In genomic region chr1:156214024-156214748, GRCh38 we compare ENCODE assay signal across 8 cellular contexts. TPM values are rescaled to one million over a fixed set of nuclear protein-coding genes. Genes with fewer than 3 reads are reported as not detected.
DNase-seq lines count a peak whose midpoint lies in the region; ATAC-seq and TF ChIP-seq lines count a peak whose summit lies in the region.

No MANE protein-coding gene starts in this region.

- H3K9me3 ChIP-seq in OCI-LY7 (ENCODE audit: low read length) (no peaks in the 10 kb centered on the region), neutrophil (no peaks in the 10 kb centered on the region)

- no peaks in the 10 kb centered on the region for H3K27me3 ChIP-seq in neutrophil

- intact Hi-C loops in OCI-LY7 (cut with micrococcal nuclease; ENCODE audit: unreplicated experiment), result loop anchor here (5.0 kb wide), 1 partner anchor 122 kb away; no protein-coding TSS in a partner anchor
- intact Hi-C loops in sciatic nerve (cut with DNase I), result no loop called here

- no peaks in the 10 kb centered on the region for H3K9me2 ChIP-seq in OCI-LY7 (ENCODE audit: insufficient read depth, low read length)

- H3K27ac ChIP-seq in OCI-LY7 (ENCODE audit: low read depth, low read length, poor library complexity, severe bottlenecking), result no peak overlapping the region
- peak overlapping the region in 1 of 2 donors; percentile 98 for H3K27ac ChIP-seq in coronary artery
- peak overlapping the region; percentile 94 for H3K27ac ChIP-seq in neutrophil

- no TSS peak for BruUV-seq in OCI-LY7 (replicated peaks; lab: Mats Ljungman, UMichigan)

- H3K4me1 ChIP-seq in OCI-LY7 (ENCODE audit: insufficient read depth, low read length, poor library complexity, severe bottlenecking) (peaks cover 16% of the 10 kb centered on the region), neutrophil (ENCODE audit: control insufficient read depth in 1 of 2, insufficient read depth in 1 of 2, low read depth in 1 of 2, low read length in 1 of 2) (peaks cover 57 to 64% of the 10 kb centered on the region in 2 experiments)

- no peak for ATAC-seq in GM21447 (IDR thresholded peaks at IDR 0.05; ENCODE audit: unreplicated experiment)
- ATAC-seq in sciatic nerve, result no peak

- H3K36me3 ChIP-seq in OCI-LY7 (ENCODE audit: insufficient read depth, low read length), result peaks cover 50% of the 10 kb centered on the region
- H3K36me3 ChIP-seq in neutrophil, result peaks cover 37% of the 10 kb centered on the region

- H3K4me3 ChIP-seq in OCI-LY7 (ENCODE audit: low read depth, low read length, poor library complexity, severe bottlenecking) (peak overlapping the region; percentile 78), coronary artery (peak overlapping the region; percentile 90), neutrophil (ENCODE audit: low read depth in 1 of 2, low read length in 1 of 2) (peak overlapping the region; percentile 85)

- no peaks in the 10 kb centered on the region for H4K20me1 ChIP-seq in OCI-LY7 (ENCODE audit: insufficient read depth, low read length)

- in situ Hi-C loops in GM13977 (cut with MboI; ENCODE audit: low pct_unique_long_range_greater_than_20kb, low sequenced_read_pairs, unreplicated experiment), result no loop called here

- POLR2A ChIA-PET in OCI-LY7 (lab: Charles Lee), result interaction anchor here (0.5 to 2.9 kb wide), 4 partner anchors 11 to 62 kb away, joined by 3 to 18 read pairs (median 10); no protein-coding TSS in a partner anchor

- DNase-seq in ELF-1 (ENCODE audit: low read depth, low spot score), result peak; percentile 33
- DNase-seq in OCI-LY7 (ENCODE audit: low spot score), result no peak
- no peak for DNase-seq in coronary artery (ENCODE audit: low spot score)
- DNase-seq in sciatic nerve (ENCODE audit: low spot score), result no peak
- DNase-seq in GM13977 (ENCODE audit: low spot score), result no peak
- DNase-seq in H4 (ENCODE audit: low spot score), result no peak

- H3K79me2 ChIP-seq in OCI-LY7 (ENCODE audit: insufficient read depth, low read depth, low read length), result peaks cover 32% of the 10 kb centered on the region

- CTCF ChIA-PET in OCI-LY7 (lab: Charles Lee; ENCODE audit: unreplicated experiment), result interaction anchor here (0.6 kb wide), 2 partner anchors 63 to 99 kb away, joined by 3 read pairs; no protein-coding TSS in a partner anchor

- H3K4me2 ChIP-seq in OCI-LY7 (ENCODE audit: low read length), result peak overlapping the region; percentile 90

- H2AFZ ChIP-seq in OCI-LY7 (ENCODE audit: low read length), result no peak overlapping the region

- TF ChIP-seq CTCF in OCI-LY7 (conservative IDR thresholded peaks at IDR 0.05; ENCODE audit: low read length), result no peak
- TF ChIP-seq CTCF in coronary artery (IDR thresholded peaks at IDR 0.05), result no peak
- TF ChIP-seq CTCF in neutrophil (IDR thresholded peaks at IDR 0.05), result no peak
- TF ChIP-seq CTCF in GM13977 (IDR thresholded peaks at IDR 0.05; ENCODE audit: extremely low read depth, insufficient read depth, missing control alignments), result no peak

RNA-seq across cellular contexts. Expression of gene PMF1, which starts 1.4 kb away (rescaled TPM):
- 82.5 and 88.3 TPM in 2 replicates for total RNA-seq in OCI-LY7 (2014; rRNA removed; shearing (Covaris generic))
- 67.5 and 75.5 TPM in 2 replicates for total RNA-seq in OCI-LY7 (2022)
- total RNA-seq in sciatic nerve, result 37.4 TPM
- total RNA-seq in H4 (2014; rRNA removed; shearing (Covaris generic)), result 68.2 and 79.0 TPM in 2 replicates

RNA-seq across cellular contexts. Expression of gene SLC25A44, which starts 20.3 kb away (rescaled TPM):
- 8.5 and 11.0 TPM in 2 replicates for total RNA-seq in OCI-LY7 (2014; rRNA removed; shearing (Covaris generic))
- total RNA-seq in OCI-LY7 (2022) (22.5 and 26.1 TPM in 2 replicates), sciatic nerve (16.3 TPM)
- total RNA-seq in H4 (2014; rRNA removed; shearing (Covaris generic)), result 17.7 and 17.8 TPM in 2 replicates

RNA-seq across cellular contexts. Expression of gene BGLAP, which starts 27.8 kb away (rescaled TPM):
- 4.2 and 6.0 TPM in 2 replicates for total RNA-seq in OCI-LY7 (2014; rRNA removed; shearing (Covaris generic))
- total RNA-seq in OCI-LY7 (2022) (3.7 and 4.7 TPM in 2 replicates), sciatic nerve (5.1 TPM)
- 0.08 TPM in 1 of 2 replicates, not detected in the other for total RNA-seq in H4 (2014; rRNA removed; shearing (Covaris generic))

RNA-seq across cellular contexts. Expression of gene PAQR6, which starts 33.7 kb away (rescaled TPM):
- 4.2 and 5.0 TPM in 2 replicates for total RNA-seq in OCI-LY7 (2014; rRNA removed; shearing (Covaris generic))
- total RNA-seq in OCI-LY7 (2022) (15.7 and 16.4 TPM in 2 replicates), sciatic nerve (48.9 TPM)
- 0.50 and 1.0 TPM in 2 replicates for total RNA-seq in H4 (2014; rRNA removed; shearing (Covaris generic))
